1 cellular context compared by ENCODE assay signal in genomic region chr12:65125247-65125646, GRCh38.
TF ChIP-seq lines count a peak whose summit lies in the region.

No MANE protein-coding gene starts in this region.

TF ChIP-seq in GM12878, 131 proteins besides CTCF, POLR2A, EP300 and RAD21:
- TF ChIP-seq SPI1 (IDR thresholded peaks at IDR 0.05; ENCODE audit: borderline replicate concordance, insufficient read depth, low read depth, low read length) (0 out of 2 replicates have a peak, but pooled peaks have one; percentile 5), IKZF2 (IDR thresholded peaks at IDR 0.05) (no peak)
